In the genomic region with DNA sequence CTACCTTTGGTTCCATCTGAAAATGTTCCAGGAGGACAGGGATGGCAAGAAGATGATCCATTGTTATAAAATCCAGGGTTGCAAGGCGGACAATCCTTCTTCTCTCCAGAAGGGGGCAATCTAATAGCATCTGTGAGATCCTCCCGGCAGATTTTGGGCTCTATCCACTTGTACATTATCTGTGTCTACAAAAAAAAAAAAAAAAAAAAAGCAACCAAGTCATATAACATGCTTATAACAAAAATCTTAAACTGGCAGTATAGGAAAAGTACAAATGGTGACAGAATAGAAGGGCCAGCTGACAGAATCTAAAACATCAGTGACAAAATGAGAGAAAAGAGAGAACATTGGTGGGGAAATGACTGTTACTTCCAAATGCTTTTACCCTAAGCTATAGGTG, we compare ENCODE assay signal across 8 cellular contexts.
A peak's percentile ranks its signal among the peaks of the same experiment; 100 is the strongest.
DNase-seq lines count a peak whose midpoint lies in the region; ATAC-seq and TF ChIP-seq lines count a peak whose summit lies in the region.

No MANE protein-coding gene starts in this region.

- DNase-seq in activated CD4-positive, alpha-beta T cell treated with anti-CD3 and anti-CD28 coated beads for 4 hours: peak; percentile 15 to 36
- no peak for DNase-seq in activated CD4-positive, alpha-beta T cell treated with anti-CD3 and anti-CD28 coated beads, Interleukin-2, amount 50 U/mL, for 1 hour
- DNase-seq in Karpas-422: peak; percentile 78
- DNase-seq in Peyer's patch: peak in 2 of 3 donors; percentile 20 to 55
- peak; percentile 73 for DNase-seq in dedifferentiated amniotic fluid mesenchymal stem cell (ENCODE audit: extremely low spot score)
- DNase-seq in myocyte (ENCODE audit: low read depth): peak; percentile 68
- DNase-seq in activated T-helper 2 cell treated with anti-CD3 and anti-CD28 coated beads, Interferon-gamma antibody, Interleukin-2, Interleukin-4, amounts not matched to agents 10 μg/mL and 5 μg/mL and 100 μg/mL, durations not matched to agents 14 hours and 24 hours and 36 hours (ENCODE audit: low spot score): no peak

- no peaks in the 10 kb centered on the region for H3K9me3 Mint-ChIP-seq in activated T-helper 2 cell treated with anti-CD3 and anti-CD28 coated beads, Interferon-gamma antibody, Interleukin-2, Interleukin-4, amounts not matched to agents 10 μg/mL and 5 μg/mL and 100 μg/mL, durations not matched to agents 14 hours and 24 hours and 36 hours

- H3K4me2 ChIP-seq in Karpas-422 (ENCODE audit: low read depth, low read length, poor library complexity, severe bottlenecking): no peak overlapping the region

- peak in 5 of 6 experiments; percentile 40 to 64 (median 55) for TF ChIP-seq CTCF in Peyer's patch (IDR thresholded peaks at IDR 0.05)

- H3K9me3 ChIP-seq in Karpas-422 (ENCODE audit: low read length) (no peaks in the 10 kb centered on the region), Peyer's patch (no peaks in the 10 kb centered on the region)

- peak; percentile 50 for ATAC-seq in GM19397 (IDR thresholded peaks at IDR 0.05; ENCODE audit: unreplicated experiment)

- no peaks in the 10 kb centered on the region for H3K79me2 ChIP-seq in Karpas-422 (ENCODE audit: low read length)

- no peak overlapping the region for H3K4me3 ChIP-seq in Karpas-422 (ENCODE audit: low read length)
- no peak overlapping the region for H3K4me3 ChIP-seq in Peyer's patch

- H3K27ac Mint-ChIP-seq in activated T-helper 2 cell treated with anti-CD3 and anti-CD28 coated beads, Interferon-gamma antibody, Interleukin-2, Interleukin-4, amounts not matched to agents 10 μg/mL and 5 μg/mL and 100 μg/mL, durations not matched to agents 14 hours and 24 hours and 36 hours: no peak overlapping the region

- no peaks in the 10 kb centered on the region for H4K20me1 ChIP-seq in Karpas-422 (ENCODE audit: insufficient read depth, low read depth, low read length)

- no peak overlapping the region for H3K9ac ChIP-seq in Karpas-422 (ENCODE audit: low read length)

- H3K4me1 Mint-ChIP-seq in activated T-helper 2 cell treated with anti-CD3 and anti-CD28 coated beads, Interferon-gamma antibody, Interleukin-2, Interleukin-4, amounts not matched to agents 10 μg/mL and 5 μg/mL and 100 μg/mL, durations not matched to agents 14 hours and 24 hours and 36 hours (ENCODE audit: low read depth): no peaks in the 10 kb centered on the region

- peaks cover 4% of the 10 kb centered on the region for H3K27me3 Mint-ChIP-seq in activated T-helper 2 cell treated with anti-CD3 and anti-CD28 coated beads, Interferon-gamma antibody, Interleukin-2, Interleukin-4, amounts not matched to agents 10 μg/mL and 5 μg/mL and 100 μg/mL, durations not matched to agents 14 hours and 24 hours and 36 hours (ENCODE audit: low read depth)

- H3K4me1 ChIP-seq in Karpas-422 (ENCODE audit: low read length): peaks cover 32% of the 10 kb centered on the region
- no peaks in the 10 kb centered on the region for H3K4me1 ChIP-seq in Peyer's patch

- TF ChIP-seq POLR2A in Peyer's patch (IDR thresholded peaks at IDR 0.05): no peak

- no peaks in the 10 kb centered on the region for H3K36me3 Mint-ChIP-seq in activated T-helper 2 cell treated with anti-CD3 and anti-CD28 coated beads, Interferon-gamma antibody, Interleukin-2, Interleukin-4, amounts not matched to agents 10 μg/mL and 5 μg/mL and 100 μg/mL, durations not matched to agents 14 hours and 24 hours and 36 hours (ENCODE audit: low read depth)

- no peaks in the 10 kb centered on the region for H3K27me3 ChIP-seq in Karpas-422 (ENCODE audit: low read length)
- no peaks in the 10 kb centered on the region for H3K27me3 ChIP-seq in Peyer's patch

- no peaks in the 10 kb centered on the region for H3K9me2 ChIP-seq in Karpas-422 (replicated peaks; ENCODE audit: insufficient read depth, low read length)

- H3K27ac ChIP-seq in Karpas-422 (ENCODE audit: low read length): no peak overlapping the region
- no peak overlapping the region for H3K27ac ChIP-seq in Peyer's patch

- H3K4me3 Mint-ChIP-seq in activated T-helper 2 cell treated with anti-CD3 and anti-CD28 coated beads, Interferon-gamma antibody, Interleukin-2, Interleukin-4, amounts not matched to agents 10 μg/mL and 5 μg/mL and 100 μg/mL, durations not matched to agents 14 hours and 24 hours and 36 hours (ENCODE audit: low read depth): no peak overlapping the region

- H3K36me3 ChIP-seq in Karpas-422 (ENCODE audit: insufficient read depth, low read length): no peaks in the 10 kb centered on the region
- no peaks in the 10 kb centered on the region for H3K36me3 ChIP-seq in Peyer's patch

- intact Hi-C loops in activated T-helper 2 cell treated with anti-CD3 and anti-CD28 coated beads, Interferon-gamma antibody, Interleukin-2, Interleukin-4, amounts not matched to agents 10 μg/mL and 5 μg/mL and 100 μg/mL, durations not matched to agents 14 hours and 24 hours and 36 hours (cut with micrococcal nuclease): loop anchor here (1.0 kb wide), 1 partner anchor 311 kb away; no protein-coding TSS in a partner anchor

- no peak overlapping the region for H2AFZ ChIP-seq in Karpas-422 (ENCODE audit: low read length)

Comparison
In these comparisons a context has a peak if more than half of its experiments do, and no peak if none do; other contexts are left out.
1. DNase-seq: peak in activated CD4-positive, alpha-beta T cell treated with anti-CD3 and anti-CD28 coated beads for 4 hours (2 of 2), Karpas-422 (single experiment), Peyer's patch (2 of 3), dedifferentiated amniotic fluid mesenchymal stem cell (single experiment) and myocyte (single experiment); none in activated CD4-positive, alpha-beta T cell treated with anti-CD3 and anti-CD28 coated beads, Interleukin-2, amount 50 U/mL, for 1 hour (single experiment) and activated T-helper 2 cell treated with anti-CD3 and anti-CD28 coated beads, Interferon-gamma antibody, Interleukin-2, Interleukin-4, amounts not matched to agents 10 μg/mL and 5 μg/mL and 100 μg/mL, durations not matched to agents 14 hours and 24 hours and 36 hours (single experiment).